9 cellular contexts compared by ENCODE assay signal in the genomic region with DNA sequence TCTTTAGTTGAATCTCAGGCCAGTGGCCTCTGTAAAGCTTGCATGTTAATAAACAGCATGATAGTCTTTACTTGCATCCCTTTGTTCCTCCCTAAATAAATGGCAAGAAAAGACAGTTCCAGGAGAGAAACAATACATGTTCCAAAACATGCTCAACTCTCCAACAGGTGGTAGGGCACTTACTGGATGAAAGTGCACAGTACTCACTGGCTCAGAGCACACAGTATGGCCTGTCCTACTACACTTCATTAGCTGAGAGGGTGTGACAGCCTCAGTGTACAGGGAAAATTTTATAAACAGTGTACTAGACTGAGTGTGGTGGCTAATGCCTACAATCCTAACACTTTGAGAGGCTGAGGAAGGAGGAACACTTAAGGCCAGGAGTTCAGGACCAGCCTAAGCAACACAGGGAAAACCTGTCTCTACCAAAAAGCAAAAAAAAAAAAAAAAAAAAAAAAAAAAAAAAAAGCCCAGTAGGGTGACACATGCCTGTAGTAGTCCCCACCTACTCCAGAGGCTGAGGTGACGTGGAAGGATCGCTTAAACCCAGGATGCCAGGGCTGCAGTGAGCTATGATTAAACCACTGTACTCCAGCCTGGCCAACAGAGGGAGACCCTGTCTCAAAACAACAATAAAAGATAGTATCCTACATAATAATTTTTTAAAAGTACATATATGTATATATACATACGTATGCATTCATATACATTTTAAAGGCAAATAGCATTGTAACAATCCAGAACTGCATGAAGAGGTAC. TPM values are rescaled to one million over a fixed set of nuclear protein-coding genes. Genes with fewer than 3 reads are reported as not detected.
DNase-seq lines count a peak whose midpoint lies in the region; ATAC-seq, FAIRE-seq and TF ChIP-seq lines count a peak whose summit lies in the region.
"Had no signal": no experiment of that assay in that cellular context is flagged by ENCODE, and none has a peak within 500 bp of the region (broad histone marks: within the 10 kb centered on the region; RNA-seq: fewer than 3 reads in every experiment).

No MANE protein-coding gene starts in this region.

- H3K4me2 ChIP-seq in HCT116 (ENCODE audit: low read length): no peak overlapping the region
- peak overlapping the region; percentile 54 for H3K4me2 ChIP-seq in keratinocyte (ENCODE audit: control insufficient read depth, extremely low read depth, insufficient read depth, low read depth, low read length)

- no peak for TF ChIP-seq CTCF in HCT116 (IDR thresholded peaks at IDR 0.05 in 2 of 3, conservative IDR thresholded peaks at IDR 0.05 in 1 of 3; ENCODE audit: borderline replicate concordance in 1 of 3, insufficient read depth in 1 of 3, low read depth in 2 of 3, low read length in 2 of 3)
- peak in 1 of 3 experiments; percentile 26 for TF ChIP-seq CTCF in keratinocyte (optimal IDR thresholded peaks at IDR 0.05 in 1 of 3, IDR thresholded peaks at IDR 0.05 in 1 of 3, conservative IDR thresholded peaks at IDR 0.05 in 1 of 3; ENCODE audit: extremely low read depth in 1 of 3, insufficient read depth in 2 of 3, low read length in 3 of 3)

- peak; percentile 52 for FAIRE-seq in keratinocyte (lab: Jason Lieb, UNC)

- H3K4me3 ChIP-seq in CD4-positive, alpha-beta memory T cell (ENCODE audit: low read length in 2 of 2): no peak overlapping the region
- H3K4me3 ChIP-seq in HCT116 (replicated peaks in 1 of 2; ENCODE audit: low read depth in 1 of 2, low read length in 2 of 2) (no peak overlapping the region), keratinocyte (ENCODE audit: control insufficient read depth in 2 of 3, extremely low read depth in 1 of 3, insufficient read depth in 2 of 3, low read depth in 1 of 3, low read length in 3 of 3) (peak overlapping the region in 1 of 3 experiments; percentile 16)

- no peaks in the 10 kb centered on the region for H3K9me2 ChIP-seq in HCT116 (ENCODE audit: insufficient read depth)

- H3K27ac Mint-ChIP-seq in CD4-positive, alpha-beta memory T cell: peak overlapping the region; percentile 27 to 82 (median 60)

- H3K79me2 ChIP-seq in HCT116 (ENCODE audit: insufficient read depth, low read length) (peaks cover 6% of the 10 kb centered on the region; the same call in 1 of the 2 replicates), keratinocyte (ENCODE audit: control insufficient read depth, insufficient read depth, low read length) (peaks cover 18% of the 10 kb centered on the region)

- no peaks in the 10 kb centered on the region for H3K9me3 ChIP-seq in CD4-positive, alpha-beta memory T cell (ENCODE audit: control insufficient read depth in 1 of 2, low read length in 2 of 2)
- H3K9me3 ChIP-seq in HCT116 (ENCODE audit: control insufficient read depth in 1 of 2, insufficient read depth in 1 of 2, low read depth in 1 of 2, low read length in 2 of 2) (no peaks in the 10 kb centered on the region), keratinocyte (ENCODE audit: control insufficient read depth, low read depth, low read length) (no peaks in the 10 kb centered on the region)

- H3K4me1 Mint-ChIP-seq in CD4-positive, alpha-beta memory T cell: peaks cover 31 to 44% (median 36%) of the 10 kb centered on the region in 4 donors

- H3K27me3 Mint-ChIP-seq in CD4-positive, alpha-beta memory T cell: no peaks in the 10 kb centered on the region

- RAD21 ChIA-PET in HCT116 (lab: Charles Lee; ENCODE audit: low non-redundant PET in 1 of 2, low total read pairs in 2 of 2, uncharacterized antibody in 2 of 2, unreplicated experiment in 2 of 2): no interaction called here

- POLR2A ChIA-PET in CD4-positive, alpha-beta memory T cell (lab: Charles Lee; ENCODE audit: partially characterized antibody): interaction anchor here (0.7 kb wide), 2 partner anchors 51 to 149 kb away, joined by 3 read pairs; no protein-coding TSS in a partner anchor
- POLR2A ChIA-PET in HCT116 (lab: Charles Lee): no interaction called here

- BruUV-seq in HCT116 (replicated peaks; lab: Mats Ljungman, UMichigan): no TSS peak

- H4K20me1 ChIP-seq in HCT116 (ENCODE audit: insufficient read depth) (no peaks in the 10 kb centered on the region), keratinocyte (ENCODE audit: control insufficient read depth, extremely low read depth, insufficient read depth, low read length) (no peaks in the 10 kb centered on the region)

- peak in 2 of 5 donors; percentile 6 to 44 for DNase-seq in CD4-positive, alpha-beta memory T cell
- DNase-seq in HCT116 (ENCODE audit: low read depth, low spot score) (no peak), keratinocyte (ENCODE audit: low read depth, low spot score) (peak; percentile 33), amniotic stem cell (lab: John Stamatoyannopoulos, UW) (no peak), CD1c-positive myeloid dendritic cell (ENCODE audit: extremely low spot score) (no peak)
- DNase-seq in activated T-helper 9 cell treated with anti-CD3 and anti-CD28 coated beads, Interleukin-2, amount 50 U/mL, for 16 hours (ENCODE audit: low read depth): peak; percentile 13
- DNase-seq: T-helper 9 cell had no signal

- peaks cover 22% of the 10 kb centered on the region for H3K4me1 ChIP-seq in CD4-positive, alpha-beta memory T cell (ENCODE audit: insufficient read depth, low read length)
- H3K4me1 ChIP-seq in HCT116 (ENCODE audit: control insufficient read depth in 1 of 2, insufficient read depth in 2 of 2, low read length in 2 of 2): no peaks in the 10 kb centered on the region
- peaks cover 22% of the 10 kb centered on the region for H3K4me1 ChIP-seq in keratinocyte (ENCODE audit: control insufficient read depth, extremely low read depth, insufficient read depth, low read length)

- peaks cover 10% of the 10 kb centered on the region for H3K36me3 ChIP-seq in CD4-positive, alpha-beta memory T cell (ENCODE audit: insufficient read depth, low read length)
- no peaks in the 10 kb centered on the region for H3K36me3 ChIP-seq in HCT116 (ENCODE audit: control insufficient read depth in 1 of 2, insufficient read depth in 2 of 2, low read length in 2 of 2)
- H3K36me3 ChIP-seq in keratinocyte (ENCODE audit: control insufficient read depth in 2 of 2, extremely low read depth in 1 of 2, insufficient read depth in 2 of 2, low read length in 2 of 2): no peaks in the 10 kb centered on the region

- TF ChIP-seq POLR2A in HCT116 (IDR thresholded peaks at IDR 0.05; ENCODE audit: borderline replicate concordance, extremely low read depth, insufficient read depth, insufficient read length): no peak

- no peaks in the 10 kb centered on the region for H3K27me3 ChIP-seq in CD4-positive, alpha-beta memory T cell (ENCODE audit: insufficient read depth, low read length)
- no peaks in the 10 kb centered on the region for H3K27me3 ChIP-seq in HCT116 (ENCODE audit: insufficient read depth, low read length)
- no peaks in the 10 kb centered on the region for H3K27me3 ChIP-seq in keratinocyte (ENCODE audit: control insufficient read depth, extremely low read depth, insufficient read depth, low read length)

- TF ChIP-seq RAD21 in HCT116 (IDR thresholded peaks at IDR 0.05; ENCODE audit: low read depth): no peak

- H3K9me3 Mint-ChIP-seq in CD4-positive, alpha-beta memory T cell: no peaks in the 10 kb centered on the region

- H2AFZ ChIP-seq in HCT116 (ENCODE audit: low read depth, low read length, poor library complexity, severe bottlenecking) (no peak overlapping the region), keratinocyte (ENCODE audit: control insufficient read depth, low read length) (no peak overlapping the region)

- no peak overlapping the region for H3K27ac ChIP-seq in CD4-positive, alpha-beta memory T cell (ENCODE audit: low read depth, low read length)
- H3K27ac ChIP-seq in HCT116 (ENCODE audit: low read depth, low read length) (no peak overlapping the region), keratinocyte (ENCODE audit: control insufficient read depth, insufficient read depth, low read length) (peak overlapping the region; percentile 68)

- no peaks in the 10 kb centered on the region for H3K9me1 ChIP-seq in keratinocyte (ENCODE audit: control insufficient read depth, extremely low read depth, insufficient read depth, low read length)

- dilution Hi-C loops in keratinocyte (cut with MboI; ENCODE audit: extremely low pct_ligation_motif_present, low sequenced_read_pairs): loop anchor here (25.0 kb wide), 1 partner anchor 143 kb away; no protein-coding TSS in a partner anchor

- CTCF ChIA-PET in CD4-positive, alpha-beta memory T cell (lab: Charles Lee; ENCODE audit: partially characterized antibody): interaction anchor here (0.9 to 2.3 kb wide), 4 partner anchors 10 to 160 kb away, joined by 3 to 17 read pairs (median 5); no protein-coding TSS in a partner anchor
- CTCF ChIA-PET in HCT116 (lab: Charles Lee): interaction anchor here (1.2 kb wide), 1 partner anchor 161 kb away, joined by 5 read pairs; no protein-coding TSS in a partner anchor

- peaks cover 7 to 22% of the 10 kb centered on the region in 2 donors for H3K36me3 Mint-ChIP-seq in CD4-positive, alpha-beta memory T cell

- ATAC-seq in HCT116: peak; percentile 68
- ATAC-seq in GM21576 (IDR thresholded peaks at IDR 0.05; ENCODE audit: unreplicated experiment): no peak
- ATAC-seq in GM18858 (IDR thresholded peaks at IDR 0.05; ENCODE audit: unreplicated experiment): no peak

- intact Hi-C loops in CD4-positive, alpha-beta memory T cell (cut with micrococcal nuclease): no loop called here
- intact Hi-C loops in HCT116 (cut with micrococcal nuclease): loop anchor here (10.0 kb wide), 1 partner anchor 656 kb away; no protein-coding TSS in a partner anchor

- H3K9ac ChIP-seq in HCT116 (ENCODE audit: low read length) (no peak overlapping the region), keratinocyte (ENCODE audit: control insufficient read depth, extremely low read depth, insufficient read depth, low read length) (peak overlapping the region; percentile 26)

- no peak overlapping the region for H3K4me3 Mint-ChIP-seq in CD4-positive, alpha-beta memory T cell

TF ChIP-seq in HCT116, 20 proteins besides CTCF, POLR2A, EP300 and RAD21 (continues in another document):
- TF ChIP-seq ELF1 (IDR thresholded peaks at IDR 0.05; ENCODE audit: borderline replicate concordance, low read depth) (no peak), TCF7L2 (IDR thresholded peaks at IDR 0.05; ENCODE audit: borderline replicate concordance, extremely low read depth, insufficient read depth, insufficient read length) (no peak), EZH2phosphoT487 (IDR thresholded peaks at IDR 0.05; ENCODE audit: borderline replicate concordance) (no peak)

RNA-seq across cellular contexts. Expression of a gene that starts 51.9 kb away (rescaled TPM):
- 100 to 1,000 TPM in 1 of 2 experiments, 10 to 100 TPM in 1; 94.4 to 103 TPM for total RNA-seq in CD4-positive, alpha-beta memory T cell
- 10 to 100 TPM in 1 of 2 donors, 1 to 10 TPM in 1; 5.7 to 25.6 TPM for polyA plus RNA-seq in CD4-positive, alpha-beta memory T cell
- 19.4 TPM for total RNA-seq in HCT116 (2021; ENCODE audit: unreplicated experiment)
- polyA plus RNA-seq in HCT116 (2012): 6.3 and 6.6 TPM in 2 replicates
- polyA plus RNA-seq in keratinocyte: 16.5 to 21.5 TPM (median 17.2 TPM) in 3 replicates
- 25.6 TPM for polyA plus RNA-seq in keratinocyte (2011; ENCODE audit: low read depth)
- 7.6 and 19.7 TPM in 2 replicates for polyA plus RNA-seq in keratinocyte (2011; cell fraction: cytosol; rRNA removed)
- 33.4 and 40.1 TPM in 2 replicates for polyA plus RNA-seq in keratinocyte (2011; cell fraction: nucleus; rRNA removed)
- polyA plus RNA-seq in keratinocyte (2012; ENCODE audit: low replicate concordance): 9.2 and 12.3 TPM in 2 replicates
- polyA minus RNA-seq in keratinocyte: 12.7 to 51.7 TPM (median 48.5 TPM) in 3 replicates
- 17.5 TPM for polyA minus RNA-seq in keratinocyte (2011; cell fraction: cytosol; rRNA and poly(A)+ RNA removed)
- polyA minus RNA-seq in keratinocyte (2011; cell fraction: nucleus; rRNA and poly(A)+ RNA removed): 22.8 and 52.8 TPM in 2 replicates

Comparison
In these comparisons a context has a peak if more than half of its experiments do, and no peak if none do; other contexts are left out.
1. DNase-seq: peak in activated T-helper 9 cell treated with anti-CD3 and anti-CD28 coated beads, Interleukin-2, amount 50 U/mL, for 16 hours (single experiment) and keratinocyte (single experiment); none in HCT116 (single experiment), amniotic stem cell (single experiment) and CD1c-positive myeloid dendritic cell (single experiment).